Comparison of ENCODE assay signal across 8 cellular contexts in the genomic region with DNA sequence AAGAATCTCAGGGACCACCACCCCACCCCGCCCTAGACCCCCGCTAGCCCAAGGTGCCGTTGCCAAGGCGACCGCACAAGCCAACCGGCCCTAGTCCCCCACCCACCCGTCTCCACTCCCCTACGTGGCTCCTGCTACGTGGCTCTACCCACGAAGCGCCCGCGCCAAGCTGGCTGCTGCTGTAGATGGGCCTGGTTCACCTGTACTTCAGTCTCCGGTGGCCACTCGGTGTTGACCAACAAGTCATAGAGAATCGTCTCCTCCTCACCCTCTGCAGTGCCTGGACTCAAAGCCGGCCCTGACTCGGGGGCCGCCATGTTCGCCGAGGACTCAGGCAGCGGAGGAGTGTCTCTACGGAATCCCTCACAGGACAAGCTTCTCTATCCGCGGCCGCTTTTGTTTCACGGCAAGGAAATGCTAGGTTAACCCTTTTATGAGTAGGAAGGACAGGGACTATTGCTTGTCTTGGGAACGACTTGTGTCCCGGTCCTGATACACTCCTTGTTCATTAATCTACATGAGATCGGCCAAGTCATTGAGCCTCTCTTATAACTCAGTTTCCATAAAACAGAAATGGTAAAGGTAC.
DNase-seq lines count a peak whose midpoint lies in the region; ATAC-seq and TF ChIP-seq lines count a peak whose summit lies in the region.

Gene NBAS (minus strand): TSS at position 347 of the 586 bp plus-strand sequence. CDS start 30 bp downstream, at position 317.

- CTCF ChIA-PET in HEK293T (lab: Yijun Ruan, JAX) = interaction anchor here (0.6 to 1.5 kb wide), 3 partner anchors 15 to 54 kb away, joined by 3 to 12 read pairs (median 4); no protein-coding TSS in a partner anchor

- POLR2A ChIA-PET in HEK293T (lab: Yijun Ruan, JAX) = interaction anchor here (0.6 to 1.9 kb wide), 4 partner anchors 10 to 63 kb away, joined by 3 to 11 read pairs (median 4); no protein-coding TSS in a partner anchor

- DNase-seq in GM04503 (ENCODE audit: low read depth) = peak; percentile 63
- DNase-seq in HEK293T (ENCODE audit: extremely low spot score) = peak; percentile 78
- peak; percentile 70 for DNase-seq in MV-4-11 (lab: John Stamatoyannopoulos, UW)
- DNase-seq in activated naive CD4-positive, alpha-beta T cell treated with anti-CD3 and anti-CD28 coated beads, Interleukin-2, amount 50 U/mL, for 16 hours = peak; percentile 80
- DNase-seq in globus pallidus (ENCODE audit: low spot score) = peak; percentile 88
- peak in 55 of 56 donors; percentile 38 to 93 (median 81) for DNase-seq in nucleus accumbens (lab: John Stamatoyannopoulos, UW)
- DNase-seq in superior temporal gyrus (ENCODE audit: extremely low spot score) = peak; percentile 96

- peak; percentile 93 for ATAC-seq in SK-N-SH treated with all-trans-retinoic acid at 6 μM for 48 hours

TF ChIP-seq in HEK293T, 16 proteins besides CTCF, POLR2A, EP300 and RAD21:
- TF ChIP-seq NFRKB (IDR thresholded peaks at IDR 0.05) (peak; percentile 42; the same call in 1 of the 2 replicates), HDGF (IDR thresholded peaks at IDR 0.05; ENCODE audit: borderline replicate concordance) (no peak), ARNT (IDR thresholded peaks at IDR 0.05) (peak; percentile 24; the same call in 1 of the 2 replicates), ELF4 (IDR thresholded peaks at IDR 0.05) (no peak), CTBP1 (IDR thresholded peaks at IDR 0.05; ENCODE audit: borderline replicate concordance) (no peak), L3MBTL2 (conservative IDR thresholded peaks at IDR 0.05) (peak; percentile 14; the same call in 1 of the 2 replicates), SP1 (IDR thresholded peaks at IDR 0.05) (no peak), ZNF384 (IDR thresholded peaks at IDR 0.05) (no peak), FOXM1 (IDR thresholded peaks at IDR 0.05; ENCODE audit: borderline replicate concordance) (no peak), TARDBP (IDR thresholded peaks at IDR 0.05) (no peak), FOXK2 (IDR thresholded peaks at IDR 0.05) (no peak), SUZ12 (IDR thresholded peaks at IDR 0.05) (no peak), BHLHE40 (IDR thresholded peaks at IDR 0.05; ENCODE audit: borderline replicate concordance) (no peak), FOXA1 (IDR thresholded peaks at IDR 0.05) (no peak), LEF1 (IDR thresholded peaks at IDR 0.05; ENCODE audit: borderline replicate concordance) (no peak)
- TF ChIP-seq, protein P1, sequence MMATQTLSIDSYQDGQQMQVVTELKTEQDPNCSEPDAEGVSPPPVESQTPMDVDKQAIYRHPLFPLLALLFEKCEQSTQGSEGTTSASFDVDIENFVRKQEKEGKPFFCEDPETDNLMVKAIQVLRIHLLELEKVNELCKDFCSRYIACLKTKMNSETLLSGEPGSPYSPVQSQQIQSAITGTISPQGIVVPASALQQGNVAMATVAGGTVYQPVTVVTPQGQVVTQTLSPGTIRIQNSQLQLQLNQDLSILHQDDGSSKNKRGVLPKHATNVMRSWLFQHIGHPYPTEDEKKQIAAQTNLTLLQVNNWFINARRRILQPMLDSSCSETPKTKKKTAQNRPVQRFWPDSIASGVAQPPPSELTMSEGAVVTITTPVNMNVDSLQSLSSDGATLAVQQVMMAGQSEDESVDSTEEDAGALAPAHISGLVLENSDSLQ (IDR thresholded peaks at IDR 0.05) = no peak

TF ChIP-seq in SK-N-SH treated with all-trans-retinoic acid at 6 μM for 48 hours, 23 proteins besides CTCF, POLR2A, EP300 and RAD21:
- TF ChIP-seq, protein P2, sequence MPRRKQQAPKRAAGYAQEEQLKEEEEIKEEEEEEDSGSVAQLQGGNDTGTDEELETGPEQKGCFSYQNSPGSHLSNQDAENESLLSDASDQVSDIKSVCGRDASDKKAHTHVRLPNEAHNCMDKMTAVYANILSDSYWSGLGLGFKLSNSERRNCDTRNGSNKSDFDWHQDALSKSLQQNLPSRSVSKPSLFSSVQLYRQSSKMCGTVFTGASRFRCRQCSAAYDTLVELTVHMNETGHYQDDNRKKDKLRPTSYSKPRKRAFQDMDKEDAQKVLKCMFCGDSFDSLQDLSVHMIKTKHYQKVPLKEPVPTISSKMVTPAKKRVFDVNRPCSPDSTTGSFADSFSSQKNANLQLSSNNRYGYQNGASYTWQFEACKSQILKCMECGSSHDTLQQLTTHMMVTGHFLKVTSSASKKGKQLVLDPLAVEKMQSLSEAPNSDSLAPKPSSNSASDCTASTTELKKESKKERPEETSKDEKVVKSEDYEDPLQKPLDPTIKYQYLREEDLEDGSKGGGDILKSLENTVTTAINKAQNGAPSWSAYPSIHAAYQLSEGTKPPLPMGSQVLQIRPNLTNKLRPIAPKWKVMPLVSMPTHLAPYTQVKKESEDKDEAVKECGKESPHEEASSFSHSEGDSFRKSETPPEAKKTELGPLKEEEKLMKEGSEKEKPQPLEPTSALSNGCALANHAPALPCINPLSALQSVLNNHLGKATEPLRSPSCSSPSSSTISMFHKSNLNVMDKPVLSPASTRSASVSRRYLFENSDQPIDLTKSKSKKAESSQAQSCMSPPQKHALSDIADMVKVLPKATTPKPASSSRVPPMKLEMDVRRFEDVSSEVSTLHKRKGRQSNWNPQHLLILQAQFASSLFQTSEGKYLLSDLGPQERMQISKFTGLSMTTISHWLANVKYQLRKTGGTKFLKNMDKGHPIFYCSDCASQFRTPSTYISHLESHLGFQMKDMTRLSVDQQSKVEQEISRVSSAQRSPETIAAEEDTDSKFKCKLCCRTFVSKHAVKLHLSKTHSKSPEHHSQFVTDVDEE (CRISPR knock-in tag; IDR thresholded peaks at IDR 0.05) = peak; percentile 72; the same call in 1 of the 2 replicates
- TF ChIP-seq, protein P3, sequence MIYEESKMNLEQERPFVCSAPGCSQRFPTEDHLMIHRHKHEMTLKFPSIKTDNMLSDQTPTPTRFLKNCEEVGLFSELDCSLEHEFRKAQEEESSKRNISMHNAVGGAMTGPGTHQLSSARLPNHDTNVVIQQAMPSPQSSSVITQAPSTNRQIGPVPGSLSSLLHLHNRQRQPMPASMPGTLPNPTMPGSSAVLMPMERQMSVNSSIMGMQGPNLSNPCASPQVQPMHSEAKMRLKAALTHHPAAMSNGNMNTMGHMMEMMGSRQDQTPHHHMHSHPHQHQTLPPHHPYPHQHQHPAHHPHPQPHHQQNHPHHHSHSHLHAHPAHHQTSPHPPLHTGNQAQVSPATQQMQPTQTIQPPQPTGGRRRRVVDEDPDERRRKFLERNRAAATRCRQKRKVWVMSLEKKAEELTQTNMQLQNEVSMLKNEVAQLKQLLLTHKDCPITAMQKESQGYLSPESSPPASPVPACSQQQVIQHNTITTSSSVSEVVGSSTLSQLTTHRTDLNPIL (CRISPR knock-in tag; IDR thresholded peaks at IDR 0.05; ENCODE audit: low read depth) = no peak
- TF ChIP-seq PPARA (CRISPR knock-in tag; IDR thresholded peaks at IDR 0.05; ENCODE audit: borderline replicate concordance) (no peak), ESRRG (CRISPR knock-in tag; IDR thresholded peaks at IDR 0.05) (no peak), ARNTL (CRISPR knock-in tag; IDR thresholded peaks at IDR 0.05; ENCODE audit: borderline replicate concordance, low read depth) (no peak), ZNF8 (CRISPR knock-in tag; IDR thresholded peaks at IDR 0.05) (0 out of 2 replicates have a peak, but pooled peaks have one; percentile 12), ZNF70 (CRISPR knock-in tag; IDR thresholded peaks at IDR 0.05) (peak; percentile 53), OSR1 (CRISPR knock-in tag; IDR thresholded peaks at IDR 0.05) (no peak), CSDC2 (CRISPR knock-in tag; IDR thresholded peaks at IDR 0.05) (no peak)
- TF ChIP-seq, protein P4, sequence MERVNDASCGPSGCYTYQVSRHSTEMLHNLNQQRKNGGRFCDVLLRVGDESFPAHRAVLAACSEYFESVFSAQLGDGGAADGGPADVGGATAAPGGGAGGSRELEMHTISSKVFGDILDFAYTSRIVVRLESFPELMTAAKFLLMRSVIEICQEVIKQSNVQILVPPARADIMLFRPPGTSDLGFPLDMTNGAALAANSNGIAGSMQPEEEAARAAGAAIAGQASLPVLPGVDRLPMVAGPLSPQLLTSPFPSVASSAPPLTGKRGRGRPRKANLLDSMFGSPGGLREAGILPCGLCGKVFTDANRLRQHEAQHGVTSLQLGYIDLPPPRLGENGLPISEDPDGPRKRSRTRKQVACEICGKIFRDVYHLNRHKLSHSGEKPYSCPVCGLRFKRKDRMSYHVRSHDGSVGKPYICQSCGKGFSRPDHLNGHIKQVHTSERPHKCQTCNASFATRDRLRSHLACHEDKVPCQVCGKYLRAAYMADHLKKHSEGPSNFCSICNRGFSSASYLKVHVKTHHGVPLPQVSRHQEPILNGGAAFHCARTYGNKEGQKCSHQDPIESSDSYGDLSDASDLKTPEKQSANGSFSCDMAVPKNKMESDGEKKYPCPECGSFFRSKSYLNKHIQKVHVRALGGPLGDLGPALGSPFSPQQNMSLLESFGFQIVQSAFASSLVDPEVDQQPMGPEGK (CRISPR knock-in tag; IDR thresholded peaks at IDR 0.05; ENCODE audit: borderline replicate concordance) = no peak
- TF ChIP-seq, protein P5, sequence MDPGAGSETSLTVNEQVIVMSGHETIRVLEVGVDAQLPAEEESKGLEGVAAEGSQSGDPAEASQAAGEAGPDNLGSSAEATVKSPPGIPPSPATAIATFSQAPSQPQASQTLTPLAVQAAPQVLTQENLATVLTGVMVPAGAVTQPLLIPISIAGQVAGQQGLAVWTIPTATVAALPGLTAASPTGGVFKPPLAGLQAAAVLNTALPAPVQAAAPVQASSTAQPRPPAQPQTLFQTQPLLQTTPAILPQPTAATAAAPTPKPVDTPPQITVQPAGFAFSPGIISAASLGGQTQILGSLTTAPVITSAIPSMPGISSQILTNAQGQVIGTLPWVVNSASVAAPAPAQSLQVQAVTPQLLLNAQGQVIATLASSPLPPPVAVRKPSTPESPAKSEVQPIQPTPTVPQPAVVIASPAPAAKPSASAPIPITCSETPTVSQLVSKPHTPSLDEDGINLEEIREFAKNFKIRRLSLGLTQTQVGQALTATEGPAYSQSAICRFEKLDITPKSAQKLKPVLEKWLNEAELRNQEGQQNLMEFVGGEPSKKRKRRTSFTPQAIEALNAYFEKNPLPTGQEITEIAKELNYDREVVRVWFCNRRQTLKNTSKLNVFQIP (CRISPR knock-in tag; IDR thresholded peaks at IDR 0.05; ENCODE audit: borderline replicate concordance, low read depth) = no peak; the same call in 1 of the 2 replicates

Comparison
In these comparisons a context has a peak if more than half of its experiments do, and no peak if none do; other contexts are left out.
1. Peak in every context shown above with its lines: DNase-seq and ATAC-seq.